19 cellular contexts compared by ENCODE assay signal in genomic region chr18:59779979-59780378, GRCh38.
DNase-seq lines count a peak whose midpoint lies in the region; ATAC-seq and FAIRE-seq lines count a peak whose summit lies in the region.
"Had no signal": no experiment of that assay in that cellular context is flagged by ENCODE, and none has a peak within 500 bp of the region (broad histone marks: within the 10 kb centered on the region; RNA-seq: fewer than 3 reads in every experiment).

No MANE protein-coding gene starts in this region.

- H3K36me3 Mint-ChIP-seq in naive thymus-derived CD4-positive, alpha-beta T cell: no peaks in the 10 kb centered on the region
- no peaks in the 10 kb centered on the region for H3K36me3 Mint-ChIP-seq in activated T-helper 2 cell treated with anti-CD3 and anti-CD28 coated beads, Interferon-gamma antibody, Interleukin-2, Interleukin-4, amounts not matched to agents 10 μg/mL and 5 μg/mL and 100 μg/mL, durations not matched to agents 14 hours and 24 hours and 36 hours (ENCODE audit: low read depth)

- DNase-seq in EH (ENCODE audit: low read depth) (peak; percentile 90), RCC 7860 (ENCODE audit: low spot score) (peak; percentile 83), dermis blood vessel endothelial cell (peak; percentile 42), kidney tubule cell (ENCODE audit: low spot score) (peak; percentile 83), putamen (ENCODE audit: low spot score) (no peak)
- DNase-seq in naive thymus-derived CD4-positive, alpha-beta T cell: no peak
- no peak for DNase-seq in activated CD4-positive, alpha-beta T cell treated with anti-CD3 and anti-CD28 coated beads, Interleukin-2, amount 50 U/mL, for 48 hours
- no peak for DNase-seq in activated T-helper 2 cell treated with anti-CD3 and anti-CD28 coated beads, Interferon-gamma antibody, Interleukin-2, Interleukin-4, amounts not matched to agents 10 μg/mL and 5 μg/mL and 100 μg/mL, durations not matched to agents 14 hours and 24 hours and 36 hours (ENCODE audit: low spot score)
- DNase-seq: activated CD4-positive, CD25-positive, alpha-beta regulatory T cell; activated naive CD8-positive, alpha-beta T cell treated with anti-CD3 and anti-CD28 coated beads, Interleukin-2, amount 50 U/mL, for 24 hours; heart right ventricle; left ventricle myocardium superior; NCI-H2107; nephron progenitor cell; NK-92 treated with Interleukin-12 subunit alpha and Interleukin-12 subunit beta, amount 100 ng/mL, for 24 hours; right lobe of liver; stimulated activated naive CD4-positive, alpha-beta T cell treated with Interleukin-2 at 50 U/mL for 16 hours had no signal

- no peak for ATAC-seq in naive thymus-derived CD4-positive, alpha-beta T cell
- ATAC-seq: activated naive CD8-positive, alpha-beta T cell treated with anti-CD3 and anti-CD28 coated beads, Interleukin-2, amount 50 U/mL, for 24 hours; heart right ventricle; left ventricle myocardium superior; right lobe of liver had no signal

- H3K4me1 Mint-ChIP-seq in naive thymus-derived CD4-positive, alpha-beta T cell: no peaks in the 10 kb centered on the region
- no peaks in the 10 kb centered on the region for H3K4me1 Mint-ChIP-seq in activated T-helper 2 cell treated with anti-CD3 and anti-CD28 coated beads, Interferon-gamma antibody, Interleukin-2, Interleukin-4, amounts not matched to agents 10 μg/mL and 5 μg/mL and 100 μg/mL, durations not matched to agents 14 hours and 24 hours and 36 hours (ENCODE audit: low read depth)
- H3K4me1 Mint-ChIP-seq: activated naive CD8-positive, alpha-beta T cell treated with anti-CD3 and anti-CD28 coated beads, Interleukin-2, amount 50 U/mL, for 24 hours had no signal

- intact Hi-C loops in naive thymus-derived CD4-positive, alpha-beta T cell (cut with micrococcal nuclease): loop anchor here in 1 of 2 donors (5.0 kb wide), 2 partner anchors 42 to 767 kb away; no protein-coding TSS in a partner anchor
- intact Hi-C loops in activated T-helper 2 cell treated with anti-CD3 and anti-CD28 coated beads, Interferon-gamma antibody, Interleukin-2, Interleukin-4, amounts not matched to agents 10 μg/mL and 5 μg/mL and 100 μg/mL, durations not matched to agents 14 hours and 24 hours and 36 hours (cut with micrococcal nuclease): no loop called here

- H3K27me3 ChIP-seq in naive thymus-derived CD4-positive, alpha-beta T cell (ENCODE audit: control insufficient read depth in 2 of 2, insufficient read depth in 2 of 2, low read length in 2 of 2): no peaks in the 10 kb centered on the region
- H3K27me3 ChIP-seq: heart right ventricle, right lobe of liver had no signal

- H3K4me3 Mint-ChIP-seq in naive thymus-derived CD4-positive, alpha-beta T cell: no peak overlapping the region
- H3K4me3 Mint-ChIP-seq in activated T-helper 2 cell treated with anti-CD3 and anti-CD28 coated beads, Interferon-gamma antibody, Interleukin-2, Interleukin-4, amounts not matched to agents 10 μg/mL and 5 μg/mL and 100 μg/mL, durations not matched to agents 14 hours and 24 hours and 36 hours (ENCODE audit: low read depth): no peak overlapping the region
- H3K4me3 Mint-ChIP-seq: activated naive CD8-positive, alpha-beta T cell treated with anti-CD3 and anti-CD28 coated beads, Interleukin-2, amount 50 U/mL, for 24 hours; nephron progenitor cell had no signal

- CTCF ChIA-PET in naive thymus-derived CD4-positive, alpha-beta T cell (lab: Charles Lee): interaction anchor here (0.8 kb wide), 1 partner anchor 8 kb away, joined by 4 read pairs; no protein-coding TSS in a partner anchor

- no peaks in the 10 kb centered on the region for H3K4me1 ChIP-seq in naive thymus-derived CD4-positive, alpha-beta T cell (ENCODE audit: control insufficient read depth in 2 of 2, insufficient read depth in 2 of 2, low read length in 2 of 2)
- H3K4me1 ChIP-seq: heart right ventricle, right lobe of liver had no signal

- no peaks in the 10 kb centered on the region for H3K9me3 ChIP-seq in naive thymus-derived CD4-positive, alpha-beta T cell (ENCODE audit: control insufficient read depth in 2 of 3, low read length in 3 of 3)
- H3K9me3 ChIP-seq: right lobe of liver had no signal

- no peak overlapping the region for H3K4me3 ChIP-seq in naive thymus-derived CD4-positive, alpha-beta T cell (ENCODE audit: low read length)
- H3K4me3 ChIP-seq: heart right ventricle, right lobe of liver had no signal

- peak; percentile 89 for FAIRE-seq in RCC 7860 (lab: Jason Lieb, UNC)

- no peaks in the 10 kb centered on the region for H3K36me3 ChIP-seq in naive thymus-derived CD4-positive, alpha-beta T cell (ENCODE audit: control insufficient read depth in 2 of 3, insufficient read depth in 3 of 3, low read length in 3 of 3)
- H3K36me3 ChIP-seq: heart right ventricle, right lobe of liver had no signal

- H3K27ac Mint-ChIP-seq in naive thymus-derived CD4-positive, alpha-beta T cell: no peak overlapping the region
- no peak overlapping the region for H3K27ac Mint-ChIP-seq in activated T-helper 2 cell treated with anti-CD3 and anti-CD28 coated beads, Interferon-gamma antibody, Interleukin-2, Interleukin-4, amounts not matched to agents 10 μg/mL and 5 μg/mL and 100 μg/mL, durations not matched to agents 14 hours and 24 hours and 36 hours
- H3K27ac Mint-ChIP-seq: activated naive CD8-positive, alpha-beta T cell treated with anti-CD3 and anti-CD28 coated beads, Interleukin-2, amount 50 U/mL, for 24 hours; nephron progenitor cell had no signal

- peaks cover 3 to 17% (median 9%) of the 10 kb centered on the region in 5 donors for H3K27me3 Mint-ChIP-seq in naive thymus-derived CD4-positive, alpha-beta T cell
- peaks cover 5% of the 10 kb centered on the region for H3K27me3 Mint-ChIP-seq in activated T-helper 2 cell treated with anti-CD3 and anti-CD28 coated beads, Interferon-gamma antibody, Interleukin-2, Interleukin-4, amounts not matched to agents 10 μg/mL and 5 μg/mL and 100 μg/mL, durations not matched to agents 14 hours and 24 hours and 36 hours (ENCODE audit: low read depth)

- POLR2A ChIA-PET in naive thymus-derived CD4-positive, alpha-beta T cell (lab: Charles Lee): no interaction called here

- peaks cover 0 to 12% (median 6%) of the 10 kb centered on the region in 11 donors for H3K9me3 Mint-ChIP-seq in naive thymus-derived CD4-positive, alpha-beta T cell
- no peaks in the 10 kb centered on the region for H3K9me3 Mint-ChIP-seq in activated T-helper 2 cell treated with anti-CD3 and anti-CD28 coated beads, Interferon-gamma antibody, Interleukin-2, Interleukin-4, amounts not matched to agents 10 μg/mL and 5 μg/mL and 100 μg/mL, durations not matched to agents 14 hours and 24 hours and 36 hours
- H3K9me3 Mint-ChIP-seq: activated naive CD8-positive, alpha-beta T cell treated with anti-CD3 and anti-CD28 coated beads, Interleukin-2, amount 50 U/mL, for 24 hours had no signal

- no peak overlapping the region for H3K27ac ChIP-seq in naive thymus-derived CD4-positive, alpha-beta T cell (ENCODE audit: low read depth, low read length)
- H3K27ac ChIP-seq: C4-2B, heart right ventricle, KMS-11, right lobe of liver had no signal

Comparison
In these comparisons a context has a peak if more than half of its experiments do, and no peak if none do; other contexts are left out.
1. DNase-seq: peak in EH (single experiment), RCC 7860 (single experiment), dermis blood vessel endothelial cell (single experiment) and kidney tubule cell (single experiment); none in naive thymus-derived CD4-positive, alpha-beta T cell (0 of 9), activated CD4-positive, alpha-beta T cell treated with anti-CD3 and anti-CD28 coated beads, Interleukin-2, amount 50 U/mL, for 48 hours (0 of 2), putamen (single experiment) and activated T-helper 2 cell treated with anti-CD3 and anti-CD28 coated beads, Interferon-gamma antibody, Interleukin-2, Interleukin-4, amounts not matched to agents 10 μg/mL and 5 μg/mL and 100 μg/mL, durations not matched to agents 14 hours and 24 hours and 36 hours (single experiment).